In the genomic region with DNA sequence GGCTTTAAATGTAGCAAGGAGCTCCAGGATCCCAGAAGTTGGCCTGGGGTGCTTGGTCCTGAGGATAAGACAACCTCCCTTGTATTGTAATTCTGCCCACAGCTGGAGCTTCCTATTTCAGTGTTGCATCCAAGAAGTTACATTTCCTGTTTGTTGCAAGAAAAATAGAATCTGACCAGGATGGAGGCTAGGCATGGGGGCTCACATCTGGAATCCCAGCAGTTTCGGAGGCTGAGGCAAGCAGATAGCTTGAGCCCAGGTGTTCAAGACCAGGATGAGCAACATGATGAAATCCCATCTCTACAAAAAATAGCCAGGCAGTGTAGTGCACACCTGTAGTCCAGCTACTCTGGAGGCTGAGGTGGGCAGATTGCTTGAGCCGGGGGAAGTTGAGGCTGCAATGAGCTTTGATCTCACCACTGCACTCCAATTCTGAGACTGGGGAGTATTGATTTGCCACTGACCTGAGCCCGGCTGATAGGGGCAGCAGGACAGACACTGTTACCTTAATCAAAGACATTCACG, we compare ENCODE assay signal across 3 cellular contexts.
TF ChIP-seq lines count a peak whose summit lies in the region.

No MANE protein-coding gene starts in this region.

TF ChIP-seq in A549, 52 proteins besides CTCF, POLR2A, EP300 and RAD21:
- TF ChIP-seq ZFP36 (IDR thresholded peaks at IDR 0.05; ENCODE audit: borderline replicate concordance, partially characterized antibody) (no peak), POLR2AphosphoS2 (conservative IDR thresholded peaks at IDR 0.05; ENCODE audit: low read length) (no peak), JUN (IDR thresholded peaks at IDR 0.05) (no peak), TP53 (CRISPR knock-in tag; IDR thresholded peaks at IDR 0.05) (no peak), CBX8 (IDR thresholded peaks at IDR 0.05) (no peak)

TF ChIP-seq in WTC11, 78 proteins besides CTCF, POLR2A, EP300 and RAD21:
- no peak for TF ChIP-seq JAZF1 (CRISPR knock-in tag; IDR thresholded peaks at IDR 0.05)
- TF ChIP-seq GTF2I (CRISPR knock-in tag; conservative IDR thresholded peaks at IDR 0.05) = no peak
- peak; percentile 68 for TF ChIP-seq GABPB1 (CRISPR knock-in tag; IDR thresholded peaks at IDR 0.05)

TF ChIP-seq in HepG2, 621 proteins besides CTCF, POLR2A, EP300 and RAD21 (continues in another document):
- TF ChIP-seq, protein P1, sequence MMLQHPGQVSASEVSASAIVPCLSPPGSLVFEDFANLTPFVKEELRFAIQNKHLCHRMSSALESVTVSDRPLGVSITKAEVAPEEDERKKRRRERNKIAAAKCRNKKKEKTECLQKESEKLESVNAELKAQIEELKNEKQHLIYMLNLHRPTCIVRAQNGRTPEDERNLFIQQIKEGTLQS (CRISPR knock-in tag; IDR thresholded peaks at IDR 0.05) = 0 out of 2 replicates have a peak, but pooled peaks have one; percentile 29
- TF ChIP-seq, protein P2, sequence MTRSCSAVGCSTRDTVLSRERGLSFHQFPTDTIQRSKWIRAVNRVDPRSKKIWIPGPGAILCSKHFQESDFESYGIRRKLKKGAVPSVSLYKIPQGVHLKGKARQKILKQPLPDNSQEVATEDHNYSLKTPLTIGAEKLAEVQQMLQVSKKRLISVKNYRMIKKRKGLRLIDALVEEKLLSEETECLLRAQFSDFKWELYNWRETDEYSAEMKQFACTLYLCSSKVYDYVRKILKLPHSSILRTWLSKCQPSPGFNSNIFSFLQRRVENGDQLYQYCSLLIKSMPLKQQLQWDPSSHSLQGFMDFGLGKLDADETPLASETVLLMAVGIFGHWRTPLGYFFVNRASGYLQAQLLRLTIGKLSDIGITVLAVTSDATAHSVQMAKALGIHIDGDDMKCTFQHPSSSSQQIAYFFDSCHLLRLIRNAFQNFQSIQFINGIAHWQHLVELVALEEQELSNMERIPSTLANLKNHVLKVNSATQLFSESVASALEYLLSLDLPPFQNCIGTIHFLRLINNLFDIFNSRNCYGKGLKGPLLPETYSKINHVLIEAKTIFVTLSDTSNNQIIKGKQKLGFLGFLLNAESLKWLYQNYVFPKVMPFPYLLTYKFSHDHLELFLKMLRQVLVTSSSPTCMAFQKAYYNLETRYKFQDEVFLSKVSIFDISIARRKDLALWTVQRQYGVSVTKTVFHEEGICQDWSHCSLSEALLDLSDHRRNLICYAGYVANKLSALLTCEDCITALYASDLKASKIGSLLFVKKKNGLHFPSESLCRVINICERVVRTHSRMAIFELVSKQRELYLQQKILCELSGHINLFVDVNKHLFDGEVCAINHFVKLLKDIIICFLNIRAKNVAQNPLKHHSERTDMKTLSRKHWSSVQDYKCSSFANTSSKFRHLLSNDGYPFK (CRISPR knock-in tag; IDR thresholded peaks at IDR 0.05; ENCODE audit: borderline replicate concordance) = no peak
- TF ChIP-seq, protein P3, sequence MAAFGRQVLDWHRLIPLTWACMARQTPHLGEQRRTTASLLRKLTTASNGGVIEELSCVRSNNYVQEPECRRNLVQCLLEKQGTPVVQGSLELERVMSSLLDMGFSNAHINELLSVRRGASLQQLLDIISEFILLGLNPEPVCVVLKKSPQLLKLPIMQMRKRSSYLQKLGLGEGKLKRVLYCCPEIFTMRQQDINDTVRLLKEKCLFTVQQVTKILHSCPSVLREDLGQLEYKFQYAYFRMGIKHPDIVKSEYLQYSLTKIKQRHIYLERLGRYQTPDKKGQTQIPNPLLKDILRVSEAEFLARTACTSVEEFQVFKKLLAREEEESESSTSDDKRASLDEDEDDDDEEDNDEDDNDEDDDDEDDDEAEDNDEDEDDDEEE (CRISPR knock-in tag; IDR thresholded peaks at IDR 0.05) = 0 out of 2 replicates have a peak, but pooled peaks have one; percentile 20
- TF ChIP-seq CBX5 (CRISPR knock-in tag; IDR thresholded peaks at IDR 0.05; ENCODE audit: borderline replicate concordance) (0 out of 2 replicates have a peak, but pooled peaks have one; percentile 17), HNF4G (IDR thresholded peaks at IDR 0.05; ENCODE audit: borderline replicate concordance, low read depth, low read length) (peak; percentile 35; the same call in 1 of the 2 replicates), HNF4G (CRISPR knock-in tag; IDR thresholded peaks at IDR 0.05; ENCODE audit: borderline replicate concordance, low read depth) (no peak), ZNF34 (CRISPR knock-in tag; IDR thresholded peaks at IDR 0.05; ENCODE audit: borderline replicate concordance) (no peak), MYNN (CRISPR knock-in tag; IDR thresholded peaks at IDR 0.05; ENCODE audit: low read depth) (no peak), MAZ (IDR thresholded peaks at IDR 0.05; ENCODE audit: borderline replicate concordance, low read depth, low read length) (no peak), MAZ (CRISPR knock-in tag; IDR thresholded peaks at IDR 0.05; ENCODE audit: low read depth) (no peak), CEBPG (CRISPR knock-in tag; IDR thresholded peaks at IDR 0.05) (peak; percentile 52), GATAD1 (CRISPR knock-in tag; IDR thresholded peaks at IDR 0.05) (no peak), ZFX (CRISPR knock-in tag; IDR thresholded peaks at IDR 0.05; ENCODE audit: low read depth) (no peak), NONO (IDR thresholded peaks at IDR 0.05) (no peak), NONO (CRISPR knock-in tag; conservative IDR thresholded peaks at IDR 0.05) (no peak), CEBPB (IDR thresholded peaks at IDR 0.05; ENCODE audit: borderline replicate concordance, low read depth, low read length) (no peak), NR2C2 (CRISPR knock-in tag; IDR thresholded peaks at IDR 0.05; ENCODE audit: borderline replicate concordance) (no peak), RARG (CRISPR knock-in tag; IDR thresholded peaks at IDR 0.05; ENCODE audit: low read depth) (no peak), GZF1 (CRISPR knock-in tag; IDR thresholded peaks at IDR 0.05) (no peak), ZC3H4 (CRISPR knock-in tag; IDR thresholded peaks at IDR 0.05; ENCODE audit: borderline replicate concordance) (peak; percentile 96), ARNT2 (CRISPR knock-in tag; IDR thresholded peaks at IDR 0.05; ENCODE audit: low read depth) (0 out of 2 replicates have a peak, but pooled peaks have one; percentile 32), RBM22 (optimal IDR thresholded peaks at IDR 0.05; ENCODE audit: low read length) (peak; percentile 57), ZNF569 (CRISPR knock-in tag; IDR thresholded peaks at IDR 0.05; ENCODE audit: borderline replicate concordance) (no peak), GATA4 (IDR thresholded peaks at IDR 0.05; ENCODE audit: borderline replicate concordance, low read depth) (no peak), NFIC (IDR thresholded peaks at IDR 0.05; ENCODE audit: low read length) (0 out of 2 replicates have a peak, but pooled peaks have one; percentile 38), NFKB2 (CRISPR knock-in tag; IDR thresholded peaks at IDR 0.05; ENCODE audit: borderline replicate concordance) (no peak), IRX3 (CRISPR knock-in tag; IDR thresholded peaks at IDR 0.05; ENCODE audit: borderline replicate concordance, low read depth) (no peak), ZNF446 (CRISPR knock-in tag; IDR thresholded peaks at IDR 0.05) (0 out of 2 replicates have a peak, but pooled peaks have one; percentile 42), HMG20A (CRISPR knock-in tag; IDR thresholded peaks at IDR 0.05; ENCODE audit: borderline replicate concordance) (no peak), SIX4 (CRISPR knock-in tag; IDR thresholded peaks at IDR 0.05) (no peak), SOX13 (IDR thresholded peaks at IDR 0.05) (no peak), SOX13 (CRISPR knock-in tag; conservative IDR thresholded peaks at IDR 0.05 in 1 of 2, IDR thresholded peaks at IDR 0.05 in 1 of 2) (peak in 1 of 2 experiments; percentile 10; a peak in 1 of 4 replicates), KDM4B (CRISPR knock-in tag; IDR thresholded peaks at IDR 0.05) (no peak), ZNF746 (CRISPR knock-in tag; IDR thresholded peaks at IDR 0.05) (no peak), POLR2AphosphoS5 (IDR thresholded peaks at IDR 0.05; ENCODE audit: low read depth, low read length) (peak; percentile 50), SSRP1 (CRISPR knock-in tag; IDR thresholded peaks at IDR 0.05) (no peak), MBD4 (IDR thresholded peaks at IDR 0.05; ENCODE audit: borderline replicate concordance, low read length) (0 out of 2 replicates have a peak, but pooled peaks have one; percentile 40), GATAD2A (CRISPR knock-in tag; IDR thresholded peaks at IDR 0.05) (peak; percentile 26; the same call in 1 of the 2 replicates), FOXA3 (CRISPR knock-in tag; IDR thresholded peaks at IDR 0.05) (0 out of 2 replicates have a peak, but pooled peaks have one; percentile 17), HOXA5 (CRISPR knock-in tag; IDR thresholded peaks at IDR 0.05) (no peak)
- TF ChIP-seq, protein P4, sequence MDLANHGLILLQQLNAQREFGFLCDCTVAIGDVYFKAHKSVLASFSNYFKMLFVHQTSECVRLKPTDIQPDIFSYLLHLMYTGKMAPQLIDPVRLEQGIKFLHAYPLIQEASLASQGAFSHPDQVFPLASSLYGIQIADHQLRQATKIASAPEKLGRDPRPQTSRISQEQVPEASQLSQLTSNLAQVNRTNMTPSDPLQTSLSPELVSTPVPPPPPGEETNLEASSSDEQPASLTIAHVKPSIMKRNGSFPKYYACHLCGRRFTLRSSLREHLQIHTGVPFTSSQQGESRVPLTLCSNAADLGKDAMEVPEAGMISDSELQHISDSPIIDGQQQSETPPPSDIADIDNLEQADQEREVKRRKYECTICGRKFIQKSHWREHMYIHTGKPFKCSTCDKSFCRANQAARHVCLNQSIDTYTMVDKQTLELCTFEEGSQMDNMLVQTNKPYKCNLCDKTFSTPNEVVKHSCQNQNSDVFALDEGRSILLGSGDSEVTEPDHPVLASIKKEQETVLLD (CRISPR knock-in tag; IDR thresholded peaks at IDR 0.05; ENCODE audit: low read depth) = no peak
- TF ChIP-seq, protein P5, sequence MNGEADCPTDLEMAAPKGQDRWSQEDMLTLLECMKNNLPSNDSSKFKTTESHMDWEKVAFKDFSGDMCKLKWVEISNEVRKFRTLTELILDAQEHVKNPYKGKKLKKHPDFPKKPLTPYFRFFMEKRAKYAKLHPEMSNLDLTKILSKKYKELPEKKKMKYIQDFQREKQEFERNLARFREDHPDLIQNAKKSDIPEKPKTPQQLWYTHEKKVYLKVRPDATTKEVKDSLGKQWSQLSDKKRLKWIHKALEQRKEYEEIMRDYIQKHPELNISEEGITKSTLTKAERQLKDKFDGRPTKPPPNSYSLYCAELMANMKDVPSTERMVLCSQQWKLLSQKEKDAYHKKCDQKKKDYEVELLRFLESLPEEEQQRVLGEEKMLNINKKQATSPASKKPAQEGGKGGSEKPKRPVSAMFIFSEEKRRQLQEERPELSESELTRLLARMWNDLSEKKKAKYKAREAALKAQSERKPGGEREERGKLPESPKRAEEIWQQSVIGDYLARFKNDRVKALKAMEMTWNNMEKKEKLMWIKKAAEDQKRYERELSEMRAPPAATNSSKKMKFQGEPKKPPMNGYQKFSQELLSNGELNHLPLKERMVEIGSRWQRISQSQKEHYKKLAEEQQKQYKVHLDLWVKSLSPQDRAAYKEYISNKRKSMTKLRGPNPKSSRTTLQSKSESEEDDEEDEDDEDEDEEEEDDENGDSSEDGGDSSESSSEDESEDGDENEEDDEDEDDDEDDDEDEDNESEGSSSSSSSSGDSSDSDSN (CRISPR knock-in tag; IDR thresholded peaks at IDR 0.05) = 0 out of 2 replicates have a peak, but pooled peaks have one; percentile 35
- TF ChIP-seq, protein P6, sequence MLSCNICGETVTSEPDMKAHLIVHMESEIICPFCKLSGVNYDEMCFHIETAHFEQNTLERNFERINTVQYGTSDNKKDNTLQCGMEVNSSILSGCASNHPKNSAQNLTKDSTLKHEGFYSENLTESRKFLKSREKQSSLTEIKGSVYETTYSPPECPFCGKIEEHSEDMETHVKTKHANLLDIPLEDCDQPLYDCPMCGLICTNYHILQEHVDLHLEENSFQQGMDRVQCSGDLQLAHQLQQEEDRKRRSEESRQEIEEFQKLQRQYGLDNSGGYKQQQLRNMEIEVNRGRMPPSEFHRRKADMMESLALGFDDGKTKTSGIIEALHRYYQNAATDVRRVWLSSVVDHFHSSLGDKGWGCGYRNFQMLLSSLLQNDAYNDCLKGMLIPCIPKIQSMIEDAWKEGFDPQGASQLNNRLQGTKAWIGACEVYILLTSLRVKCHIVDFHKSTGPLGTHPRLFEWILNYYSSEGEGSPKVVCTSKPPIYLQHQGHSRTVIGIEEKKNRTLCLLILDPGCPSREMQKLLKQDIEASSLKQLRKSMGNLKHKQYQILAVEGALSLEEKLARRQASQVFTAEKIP (CRISPR knock-in tag; IDR thresholded peaks at IDR 0.05; ENCODE audit: borderline replicate concordance) = no peak
- TF ChIP-seq, protein P7, sequence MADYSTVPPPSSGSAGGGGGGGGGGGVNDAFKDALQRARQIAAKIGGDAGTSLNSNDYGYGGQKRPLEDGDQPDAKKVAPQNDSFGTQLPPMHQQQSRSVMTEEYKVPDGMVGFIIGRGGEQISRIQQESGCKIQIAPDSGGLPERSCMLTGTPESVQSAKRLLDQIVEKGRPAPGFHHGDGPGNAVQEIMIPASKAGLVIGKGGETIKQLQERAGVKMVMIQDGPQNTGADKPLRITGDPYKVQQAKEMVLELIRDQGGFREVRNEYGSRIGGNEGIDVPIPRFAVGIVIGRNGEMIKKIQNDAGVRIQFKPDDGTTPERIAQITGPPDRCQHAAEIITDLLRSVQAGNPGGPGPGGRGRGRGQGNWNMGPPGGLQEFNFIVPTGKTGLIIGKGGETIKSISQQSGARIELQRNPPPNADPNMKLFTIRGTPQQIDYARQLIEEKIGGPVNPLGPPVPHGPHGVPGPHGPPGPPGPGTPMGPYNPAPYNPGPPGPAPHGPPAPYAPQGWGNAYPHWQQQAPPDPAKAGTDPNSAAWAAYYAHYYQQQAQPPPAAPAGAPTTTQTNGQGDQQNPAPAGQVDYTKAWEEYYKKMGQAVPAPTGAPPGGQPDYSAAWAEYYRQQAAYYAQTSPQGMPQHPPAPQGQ (CRISPR knock-in tag; IDR thresholded peaks at IDR 0.05; ENCODE audit: borderline replicate concordance) = no peak
- TF ChIP-seq, protein P8, sequence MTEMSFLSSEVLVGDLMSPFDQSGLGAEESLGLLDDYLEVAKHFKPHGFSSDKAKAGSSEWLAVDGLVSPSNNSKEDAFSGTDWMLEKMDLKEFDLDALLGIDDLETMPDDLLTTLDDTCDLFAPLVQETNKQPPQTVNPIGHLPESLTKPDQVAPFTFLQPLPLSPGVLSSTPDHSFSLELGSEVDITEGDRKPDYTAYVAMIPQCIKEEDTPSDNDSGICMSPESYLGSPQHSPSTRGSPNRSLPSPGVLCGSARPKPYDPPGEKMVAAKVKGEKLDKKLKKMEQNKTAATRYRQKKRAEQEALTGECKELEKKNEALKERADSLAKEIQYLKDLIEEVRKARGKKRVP (CRISPR knock-in tag; IDR thresholded peaks at IDR 0.05) = peak in 1 of 2 experiments; percentile 68; a peak in 2 of 4 replicates
- TF ChIP-seq, protein P9, sequence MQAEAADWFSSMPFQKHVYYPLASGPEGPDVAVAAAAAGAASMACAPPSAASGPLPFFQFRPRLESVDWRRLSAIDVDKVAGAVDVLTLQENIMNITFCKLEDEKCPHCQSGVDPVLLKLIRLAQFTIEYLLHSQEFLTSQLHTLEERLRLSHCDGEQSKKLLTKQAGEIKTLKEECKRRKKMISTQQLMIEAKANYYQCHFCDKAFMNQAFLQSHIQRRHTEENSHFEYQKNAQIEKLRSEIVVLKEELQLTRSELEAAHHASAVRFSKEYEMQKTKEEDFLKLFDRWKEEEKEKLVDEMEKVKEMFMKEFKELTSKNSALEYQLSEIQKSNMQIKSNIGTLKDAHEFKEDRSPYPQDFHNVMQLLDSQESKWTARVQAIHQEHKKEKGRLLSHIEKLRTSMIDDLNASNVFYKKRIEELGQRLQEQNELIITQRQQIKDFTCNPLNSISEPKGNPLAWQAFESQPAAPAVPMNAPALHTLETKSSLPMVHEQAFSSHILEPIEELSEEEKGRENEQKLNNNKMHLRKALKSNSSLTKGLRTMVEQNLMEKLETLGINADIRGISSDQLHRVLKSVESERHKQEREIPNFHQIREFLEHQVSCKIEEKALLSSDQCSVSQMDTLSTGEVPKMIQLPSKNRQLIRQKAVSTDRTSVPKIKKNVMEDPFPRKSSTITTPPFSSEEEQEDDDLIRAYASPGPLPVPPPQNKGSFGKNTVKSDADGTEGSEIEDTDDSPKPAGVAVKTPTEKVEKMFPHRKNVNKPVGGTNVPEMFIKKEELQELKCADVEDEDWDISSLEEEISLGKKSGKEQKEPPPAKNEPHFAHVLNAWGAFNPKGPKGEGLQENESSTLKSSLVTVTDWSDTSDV (CRISPR knock-in tag; IDR thresholded peaks at IDR 0.05) = no peak
